ENCODE assay signal across 15 cellular contexts in the genomic region with DNA sequence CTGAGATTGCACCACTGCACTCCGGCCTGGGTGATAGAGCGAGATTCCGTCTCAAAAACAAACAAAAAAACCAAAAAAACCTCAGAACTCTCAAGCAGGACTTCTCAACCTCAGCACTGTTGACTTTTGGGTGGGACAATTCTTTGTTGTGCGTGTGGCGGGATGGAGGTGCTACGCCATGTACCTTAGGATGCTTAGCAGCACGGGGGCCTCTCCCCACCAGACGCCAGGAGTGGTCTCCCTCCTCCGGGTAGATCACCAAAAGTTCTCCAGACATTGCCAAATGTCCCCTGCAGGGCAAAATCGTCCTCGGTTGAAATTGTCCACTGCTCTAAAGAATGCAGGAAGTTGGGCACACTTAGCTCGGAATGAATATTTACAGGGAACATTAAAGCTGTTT. TPM values are rescaled to one million over a fixed set of nuclear protein-coding genes. Genes with fewer than 3 reads are reported as not detected.
DNase-seq lines count a peak whose midpoint lies in the region; TF ChIP-seq lines count a peak whose summit lies in the region.
"Had no signal": no experiment of that assay in that cellular context is flagged by ENCODE, and none has a peak within 500 bp of the region (broad histone marks: within the 10 kb centered on the region; RNA-seq: fewer than 3 reads in every experiment).

No MANE protein-coding gene starts in this region.

- no peaks in the 10 kb centered on the region for H3K79me2 ChIP-seq in OCI-LY3 (ENCODE audit: low read length)

- no peak overlapping the region for H3K4me3 ChIP-seq in BLaER1 treated with 17β-estradiol and CSF1 and Interleukin-3, amounts not matched to agents 10 nM and 100 nM
- peak overlapping the region; percentile 75 for H3K4me3 ChIP-seq in OCI-LY3 (ENCODE audit: low read length)
- H3K4me3 ChIP-seq in thyroid gland (replicated peaks in 1 of 3) = no peak overlapping the region
- H3K4me3 ChIP-seq: SK-N-MC had no signal

- no peaks in the 10 kb centered on the region for H3K36me3 Mint-ChIP-seq in immature natural killer cell

- H3K4me1 Mint-ChIP-seq in immature natural killer cell = peaks cover 13 to 14% of the 10 kb centered on the region in 2 donors

- 70 to 71% methylated on average over 12 of the region's 12 CpGs for WGBS in thyroid gland, 2 donors

- no peak overlapping the region for H3K27ac ChIP-seq in BLaER1 treated with 17β-estradiol and CSF1 and Interleukin-3, amounts not matched to agents 10 nM and 100 nM
- H3K27ac ChIP-seq in OCI-LY3 (ENCODE audit: low read length) (no peak overlapping the region), thyroid gland (peak overlapping the region in 2 of 3 donors; percentile 49 to 77)
- H3K27ac ChIP-seq: Peyer's patch, SK-N-MC had no signal

- DNase-seq in immature natural killer cell = no peak
- DNase-seq in thyroid gland = no peak
- DNase-seq in RKO (ENCODE audit: low spot score) = no peak
- DNase-seq in SHP77 treated with DMSO at 0.1 percent for 48 hours (lab: John Stamatoyannopoulos, UW) = no peak
- no peak for DNase-seq in NCI-H446 (lab: John Stamatoyannopoulos, UW)
- DNase-seq: DMS79 treated with DMSO at 0.1 percent for 48 hours, HFFc6, NCI-H1417 treated with DMSO at 0.1 percent for 48 hours, NCI-H187 treated with DMSO at 0.1 percent for 48 hours, NCI-H345, Right ventricle myocardium superior had no signal

- H4K20me1 ChIP-seq in BLaER1 treated with 17β-estradiol and CSF1 and Interleukin-3, amounts not matched to agents 10 nM and 100 nM = 0 out of 22 replicates have a peak, but pooled peaks cover 0 to 5% (median 0%) of the 10 kb centered on the region in 11 experiments
- H4K20me1 ChIP-seq in OCI-LY3 (ENCODE audit: insufficient read depth, low read length) = no peaks in the 10 kb centered on the region

- H3K9me3 Mint-ChIP-seq in immature natural killer cell = peaks cover 0 to 3% (median 0%) of the 10 kb centered on the region in 6 donors
- H3K9me3 Mint-ChIP-seq: HFFc6 had no signal

- no peaks in the 10 kb centered on the region for H3K9me3 ChIP-seq in BLaER1 treated with 17β-estradiol and CSF1 and Interleukin-3, amounts not matched to agents 10 nM and 100 nM (replicated peaks in 1 of 11)
- H3K9me3 ChIP-seq in OCI-LY3 (ENCODE audit: insufficient read depth, low read length) = no peaks in the 10 kb centered on the region
- H3K9me3 ChIP-seq in thyroid gland = no peaks in the 10 kb centered on the region
- H3K9me3 ChIP-seq: Peyer's patch had no signal

- H3K27me3 Mint-ChIP-seq in immature natural killer cell (ENCODE audit: low read depth in 3 of 3) = peaks cover 0 to 24% (median 5%) of the 10 kb centered on the region in 3 donors

- TF ChIP-seq CTCF in OCI-LY3 (IDR thresholded peaks at IDR 0.05; ENCODE audit: low read depth, low read length) = no peak
- no peak for TF ChIP-seq CTCF in thyroid gland (IDR thresholded peaks at IDR 0.05)

- peak overlapping the region; percentile 74 to 98 (median 93); a peak in 20 of 22 replicates for H3K4me2 ChIP-seq in BLaER1 treated with 17β-estradiol and CSF1 and Interleukin-3, amounts not matched to agents 10 nM and 100 nM
- peak overlapping the region; percentile 72 for H3K4me2 ChIP-seq in OCI-LY3 (ENCODE audit: low read length)

- H3K4me1 ChIP-seq in BLaER1 treated with 17β-estradiol and CSF1 and Interleukin-3, amounts not matched to agents 10 nM and 100 nM = peaks cover 29 to 74% (median 60%) of the 10 kb centered on the region in 10 experiments
- H3K4me1 ChIP-seq in OCI-LY3 (ENCODE audit: low read length) = peaks cover 9% of the 10 kb centered on the region; the same call in 1 of the 2 replicates
- peaks cover 16 to 28% of the 10 kb centered on the region in 2 donors for H3K4me1 ChIP-seq in thyroid gland

- intact Hi-C loops in thyroid gland (cut with DNase I) = loop anchor here (5.0 to 10.0 kb wide), 2 partner anchors 67 to 220 kb away; no protein-coding TSS in a partner anchor

- peaks cover 0 to 36% (median 6%) of the 10 kb centered on the region in 11 experiments; a peak in 11 of 22 replicates for H3K27me3 ChIP-seq in BLaER1 treated with 17β-estradiol and CSF1 and Interleukin-3, amounts not matched to agents 10 nM and 100 nM
- H3K27me3 ChIP-seq in OCI-LY3 (ENCODE audit: low read depth, low read length) = peaks cover 33% of the 10 kb centered on the region
- no peaks in the 10 kb centered on the region for H3K27me3 ChIP-seq in thyroid gland
- H3K27me3 ChIP-seq: Peyer's patch had no signal

- H3K36me3 ChIP-seq in BLaER1 treated with 17β-estradiol and CSF1 and Interleukin-3, amounts not matched to agents 10 nM and 100 nM = no peaks in the 10 kb centered on the region
- H3K36me3 ChIP-seq in OCI-LY3 (replicated peaks; ENCODE audit: low read depth, low read length) = no peaks in the 10 kb centered on the region
- no peaks in the 10 kb centered on the region for H3K36me3 ChIP-seq in thyroid gland
- H3K36me3 ChIP-seq: Peyer's patch had no signal

- peak overlapping the region in 4 of 5 donors; percentile 5 to 45 (median 30) for H3K4me3 Mint-ChIP-seq in immature natural killer cell
- H3K4me3 Mint-ChIP-seq: HFFc6 had no signal

- TF ChIP-seq POLR2A in thyroid gland (IDR thresholded peaks at IDR 0.05) = no peak

- H3K9ac ChIP-seq in BLaER1 treated with 17β-estradiol and CSF1 and Interleukin-3, amounts not matched to agents 10 nM and 100 nM = peak overlapping the region in 1 of 11 experiments; percentile 61; a peak in 1 of 22 replicates
- H3K9ac ChIP-seq in OCI-LY3 (ENCODE audit: low read length) = no peak overlapping the region

- peak overlapping the region; percentile 88 for H2AFZ ChIP-seq in OCI-LY3 (ENCODE audit: low read depth, low read length)

- H3K27ac Mint-ChIP-seq in immature natural killer cell = no peak overlapping the region
- H3K27ac Mint-ChIP-seq: HFFc6 had no signal

RNA-seq across cellular contexts. Expression of gene ATXN10, which starts 26.9 kb away (rescaled TPM):
- polyA plus RNA-seq in immature natural killer cell = 100 to 1,000 TPM in 2 of 3 donors, 10 to 100 TPM in 1; 97.7 to 113 (median 112) TPM
- total RNA-seq in thyroid gland = 100 to 1,000 TPM; 110 to 145 (median 134) TPM

Comparison
In these comparisons a context has a peak if more than half of its experiments do, and no peak if none do; other contexts are left out.
1. H3K27ac ChIP-seq: peak in thyroid gland (2 of 3); none in BLaER1 treated with 17β-estradiol and CSF1 and Interleukin-3, amounts not matched to agents 10 nM and 100 nM (0 of 11) and OCI-LY3 (single experiment).